Comparison of ENCODE assay signal across 1 cellular context in genomic region chr12:45173293-45173692, GRCh38.
A peak's percentile ranks its signal among the peaks of the same experiment; 100 is the strongest.
TF ChIP-seq lines count a peak whose summit lies in the region.

No MANE protein-coding gene starts in this region.

TF ChIP-seq in IMR-90, 13 proteins besides CTCF, POLR2A, EP300 and RAD21:
- TF ChIP-seq SMC3 (IDR thresholded peaks at IDR 0.05; ENCODE audit: low read depth, low read length), result peak; percentile 24; the same call in 1 of the 2 replicates
